Comparison of ENCODE assay signal across 8 cellular contexts in genomic region chr15:68271854-68272471, GRCh38. TPM values are rescaled to one million over a fixed set of nuclear protein-coding genes. Genes with fewer than 3 reads are reported as not detected.
A peak's percentile ranks its signal among the peaks of the same experiment; 100 is the strongest.
DNase-seq lines count a peak whose midpoint lies in the region; ATAC-seq and TF ChIP-seq lines count a peak whose summit lies in the region.
"Had no signal": no experiment of that assay in that cellular context is flagged by ENCODE, and none has a peak within 500 bp of the region (broad histone marks: within the 10 kb centered on the region; RNA-seq: fewer than 3 reads in every experiment).

No MANE protein-coding gene starts in this region.

- peak overlapping the region; percentile 23 to 72 (median 66) for H3K27ac ChIP-seq in transverse colon
- H3K27ac ChIP-seq in naive thymus-derived CD4-positive, alpha-beta T cell (ENCODE audit: low read depth, low read length): no peak overlapping the region

- TF ChIP-seq EP300 in transverse colon (IDR thresholded peaks at IDR 0.05; ENCODE audit: low read depth): no peak

- H3K9me3 Mint-ChIP-seq in naive thymus-derived CD4-positive, alpha-beta T cell: peaks cover 0 to 4% (median 0%) of the 10 kb centered on the region in 11 donors

- TF ChIP-seq POLR2A in transverse colon (IDR thresholded peaks at IDR 0.05): no peak

- peaks cover 0 to 29% (median 6%) of the 10 kb centered on the region in 5 donors for H3K27me3 Mint-ChIP-seq in naive thymus-derived CD4-positive, alpha-beta T cell

- H3K4me3 Mint-ChIP-seq in naive thymus-derived CD4-positive, alpha-beta T cell: no peak overlapping the region

- H3K4me3 ChIP-seq in cardiac fibroblast (replicated peaks in 1 of 2; ENCODE audit: low read depth in 2 of 2, low read length in 2 of 2): no peak overlapping the region
- H3K4me3 ChIP-seq in transverse colon: no peak overlapping the region
- no peak overlapping the region for H3K4me3 ChIP-seq in naive thymus-derived CD4-positive, alpha-beta T cell (ENCODE audit: low read length)

- in situ Hi-C loops in transverse colon (cut with MboI; ENCODE audit: low pct_ligation_motif_present in 1 of 4, low pct_unique_long_range_greater_than_20kb in 1 of 4, low sequenced_read_pairs in 3 of 4): no loop called here

- intact Hi-C loops in transverse colon (cut with DNase I; ENCODE audit: low total_unique reads): no loop called here
- intact Hi-C loops in naive thymus-derived CD4-positive, alpha-beta T cell (cut with micrococcal nuclease): loop anchor here (10.0 kb wide), 1 partner anchor 1143 kb away; the partner anchor contains the start of gene KIF23 (in 2 of the 2)

- H3K4me1 ChIP-seq in transverse colon: peaks cover 9 to 14% (median 11%) of the 10 kb centered on the region in 4 donors
- H3K4me1 ChIP-seq in naive thymus-derived CD4-positive, alpha-beta T cell (ENCODE audit: control insufficient read depth in 2 of 2, insufficient read depth in 2 of 2, low read length in 2 of 2): peaks cover 0 to 4% of the 10 kb centered on the region in 2 donors

- 51 to 58% methylated on average over 5 to 11 of the region's 11 CpGs for WGBS in transverse colon (ENCODE audit: low coverage in 1 of 2), 2 donors

- CTCF ChIA-PET in naive thymus-derived CD4-positive, alpha-beta T cell (lab: Charles Lee): no interaction called here

- no peak for TF ChIP-seq CTCF in cardiac fibroblast (IDR thresholded peaks at IDR 0.05; ENCODE audit: low read depth, low read length)
- no peak for TF ChIP-seq CTCF in transverse colon (IDR thresholded peaks at IDR 0.05)

- ATAC-seq in left lobe of liver: peak; percentile 63
- no peak for ATAC-seq in naive thymus-derived CD4-positive, alpha-beta T cell
- ATAC-seq in HG03097 (IDR thresholded peaks at IDR 0.05; ENCODE audit: low FRiP score, unreplicated experiment): no peak

- POLR2A ChIA-PET in naive thymus-derived CD4-positive, alpha-beta T cell (lab: Charles Lee): no interaction called here

- H3K9me3 ChIP-seq in transverse colon: no peaks in the 10 kb centered on the region
- no peaks in the 10 kb centered on the region for H3K9me3 ChIP-seq in naive thymus-derived CD4-positive, alpha-beta T cell (ENCODE audit: control insufficient read depth in 2 of 3, low read length in 3 of 3)

- no peaks in the 10 kb centered on the region for H3K27me3 ChIP-seq in transverse colon
- H3K27me3 ChIP-seq in naive thymus-derived CD4-positive, alpha-beta T cell (ENCODE audit: control insufficient read depth in 2 of 2, insufficient read depth in 2 of 2, low read length in 2 of 2): no peaks in the 10 kb centered on the region

- DNase-seq in M059J (ENCODE audit: low read depth): peak; percentile 93
- DNase-seq in cardiac fibroblast (ENCODE audit: low read depth in 2 of 2): peak; percentile 50 to 81
- DNase-seq in left lobe of liver (ENCODE audit: low spot score): no peak
- DNase-seq in transverse colon: no peak
- no peak for DNase-seq in naive thymus-derived CD4-positive, alpha-beta T cell
- DNase-seq in NCI-H82 treated with DMSO at 0.1 percent for 48 hours (lab: John Stamatoyannopoulos, UW; ENCODE audit: unreplicated experiment): no peak
- DNase-seq: activated CD4-positive, alpha-beta T cell treated with anti-CD3 and anti-CD28 coated beads for 1 hour had no signal

- no peaks in the 10 kb centered on the region for H3K36me3 ChIP-seq in transverse colon
- no peaks in the 10 kb centered on the region for H3K36me3 ChIP-seq in naive thymus-derived CD4-positive, alpha-beta T cell (ENCODE audit: control insufficient read depth in 2 of 3, insufficient read depth in 3 of 3, low read length in 3 of 3)

- no peak overlapping the region for H3K27ac Mint-ChIP-seq in naive thymus-derived CD4-positive, alpha-beta T cell

- peaks cover 9 to 15% (median 13%) of the 10 kb centered on the region in 7 donors for H3K4me1 Mint-ChIP-seq in naive thymus-derived CD4-positive, alpha-beta T cell

- no peaks in the 10 kb centered on the region for H3K36me3 Mint-ChIP-seq in naive thymus-derived CD4-positive, alpha-beta T cell

RNA-seq across cellular contexts. Expression of gene FEM1B, which starts 5.6 kb away (rescaled TPM):
- 18.1 and 26.0 TPM in 2 replicates for total RNA-seq in M059J (2014; rRNA removed; shearing (Covaris generic))
- total RNA-seq in left lobe of liver (21.5 TPM), transverse colon (10 to 100 TPM; 25.1 to 64.7 (median 43.0) TPM)
- 10 to 100 TPM; 56.5 to 73.2 (median 62.0) TPM for total RNA-seq in naive thymus-derived CD4-positive, alpha-beta T cell
- polyA plus RNA-seq in naive thymus-derived CD4-positive, alpha-beta T cell: 10 to 100 TPM; 12.0 to 12.7 TPM

RNA-seq across cellular contexts. Expression of gene CLN6, which starts 42.4 kb away (rescaled TPM):
- 31.2 and 32.4 TPM in 2 replicates for total RNA-seq in M059J (2014; rRNA removed; shearing (Covaris generic))
- total RNA-seq in left lobe of liver (12.2 TPM), transverse colon (10 to 100 TPM; 13.8 to 28.1 (median 18.2) TPM)
- 10 to 100 TPM; 15.0 to 66.6 (median 19.0) TPM for total RNA-seq in naive thymus-derived CD4-positive, alpha-beta T cell
- polyA plus RNA-seq in naive thymus-derived CD4-positive, alpha-beta T cell: 1 to 10 TPM; 2.8 to 3.9 TPM

Comparison
In these comparisons a context has a peak if more than half of its experiments do, and no peak if none do; other contexts are left out.
1. DNase-seq: peak in M059J (single experiment) and cardiac fibroblast (2 of 2); none in left lobe of liver (single experiment), transverse colon (single experiment), naive thymus-derived CD4-positive, alpha-beta T cell (0 of 9) and NCI-H82 treated with DMSO at 0.1 percent for 48 hours (single experiment).